ENCODE assay signal across 1 cellular context in the genomic region with DNA sequence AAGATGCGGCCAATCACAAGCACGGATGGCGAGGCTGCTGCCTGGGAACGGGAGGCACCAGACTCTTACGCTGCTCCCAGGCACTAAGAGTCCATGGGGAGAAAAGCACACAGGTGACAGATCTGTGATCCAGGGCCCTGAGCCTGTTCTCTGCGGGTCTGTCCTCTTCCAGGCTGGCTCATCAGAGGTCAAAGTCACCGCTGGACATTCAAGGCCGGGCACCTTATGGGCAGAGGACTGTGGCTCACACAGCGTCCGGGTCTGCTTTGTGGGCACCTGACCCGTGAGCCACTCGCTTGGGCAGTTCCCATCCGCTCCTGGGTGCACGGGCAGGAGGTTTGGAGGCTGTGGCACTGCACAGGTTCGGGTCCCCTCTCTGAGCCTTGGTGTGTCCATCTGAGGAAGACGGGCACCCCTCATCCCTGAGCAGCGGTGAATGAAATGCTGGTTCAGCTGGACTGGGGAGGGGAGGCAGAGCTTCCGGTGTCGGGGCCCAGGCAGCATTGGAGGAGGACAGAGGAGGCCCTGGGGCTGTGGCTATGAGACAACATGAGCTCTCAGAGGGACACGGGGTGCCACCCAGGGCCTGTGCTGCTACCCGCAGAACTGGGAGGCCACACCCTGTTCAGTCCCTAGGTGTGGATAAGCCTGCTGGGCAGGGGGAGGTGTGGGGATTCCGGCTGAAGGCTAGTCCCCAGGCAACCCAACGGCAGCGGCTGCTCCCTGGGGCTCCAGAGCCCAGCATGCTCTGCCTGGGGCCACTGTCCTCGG.
TF ChIP-seq lines count a peak whose summit lies in the region.

No MANE protein-coding gene starts in this region.

TF ChIP-seq in GM23338, 12 proteins besides CTCF, POLR2A, EP300 and RAD21 (continued from another document):
- TF ChIP-seq REST (IDR thresholded peaks at IDR 0.05; ENCODE audit: unreplicated experiment) (no peak), ZNF114 (CRISPR knock-in tag; IDR thresholded peaks at IDR 0.05) (no peak), EZH2 (IDR thresholded peaks at IDR 0.05; ENCODE audit: low read depth, unreplicated experiment) (no peak), POLR2AphosphoS5 (IDR thresholded peaks at IDR 0.05; ENCODE audit: low read depth) (no peak), STAT1 (IDR thresholded peaks at IDR 0.05; ENCODE audit: unreplicated experiment) (no peak), JUNB (IDR thresholded peaks at IDR 0.05; ENCODE audit: unreplicated experiment) (no peak), ZNF331 (CRISPR knock-in tag; IDR thresholded peaks at IDR 0.05; ENCODE audit: low read depth) (no peak), CREB1 (CRISPR knock-in tag; IDR thresholded peaks at IDR 0.05; ENCODE audit: low read depth) (no peak), EZH2phosphoT487 (IDR thresholded peaks at IDR 0.05; ENCODE audit: unreplicated experiment) (no peak)
- TF ChIP-seq, protein P1, sequence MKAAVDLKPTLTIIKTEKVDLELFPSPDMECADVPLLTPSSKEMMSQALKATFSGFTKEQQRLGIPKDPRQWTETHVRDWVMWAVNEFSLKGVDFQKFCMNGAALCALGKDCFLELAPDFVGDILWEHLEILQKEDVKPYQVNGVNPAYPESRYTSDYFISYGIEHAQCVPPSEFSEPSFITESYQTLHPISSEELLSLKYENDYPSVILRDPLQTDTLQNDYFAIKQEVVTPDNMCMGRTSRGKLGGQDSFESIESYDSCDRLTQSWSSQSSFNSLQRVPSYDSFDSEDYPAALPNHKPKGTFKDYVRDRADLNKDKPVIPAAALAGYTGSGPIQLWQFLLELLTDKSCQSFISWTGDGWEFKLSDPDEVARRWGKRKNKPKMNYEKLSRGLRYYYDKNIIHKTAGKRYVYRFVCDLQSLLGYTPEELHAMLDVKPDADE (IDR thresholded peaks at IDR 0.05), result no peak
